ENCODE assay signal across 22 cellular contexts in genomic region chrX:112769034-112769433, GRCh38.
A peak's percentile ranks its signal among the peaks of the same experiment; 100 is the strongest.
DNase-seq lines count a peak whose midpoint lies in the region; ATAC-seq, FAIRE-seq and TF ChIP-seq lines count a peak whose summit lies in the region.
"Had no signal": no experiment of that assay in that cellular context is flagged by ENCODE, and none has a peak within 500 bp of the region (broad histone marks: within the 10 kb centered on the region; RNA-seq: fewer than 3 reads in every experiment).

No MANE protein-coding gene starts in this region.

- no peak overlapping the region for H2BK120ac ChIP-seq in neuronal stem cell (ENCODE audit: low read depth, low read length)

- no peak overlapping the region for H3K4me2 ChIP-seq in astrocyte (ENCODE audit: low read length)
- H3K4me2 ChIP-seq in neuronal stem cell (ENCODE audit: insufficient read depth, low read length, poor library complexity, severe bottlenecking): no peak overlapping the region
- H3K4me2 ChIP-seq: GM23338 had no signal

- no peak overlapping the region for H3K4ac ChIP-seq in neuronal stem cell (ENCODE audit: low read length)

- no peaks in the 10 kb centered on the region for H3K36me3 ChIP-seq in astrocyte (ENCODE audit: insufficient read depth, low read length)
- no peaks in the 10 kb centered on the region for H3K36me3 ChIP-seq in neuronal stem cell (replicated peaks in 1 of 2; ENCODE audit: control insufficient read depth in 2 of 2, insufficient read depth in 2 of 2, low read length in 2 of 2)
- H3K36me3 ChIP-seq: BE2C had no signal

- DNase-seq in AG08395 (ENCODE audit: low spot score): peak; percentile 47
- DNase-seq in GM04504 (ENCODE audit: low read depth): peak; percentile 60
- peak; percentile 46 for DNase-seq in astrocyte (ENCODE audit: low read depth)
- peak; percentile 40 for DNase-seq in myocyte (ENCODE audit: low read depth)
- DNase-seq in activated CD8-positive, alpha-beta T cell treated with anti-CD3 and anti-CD28 coated beads, Interleukin-2, amount 10 ng/mL, durations not matched to agents 7 days and 5 days: no peak
- DNase-seq in SW 1271 (lab: John Stamatoyannopoulos, UW): no peak
- no peak for DNase-seq in neuronal stem cell (ENCODE audit: low spot score)
- no peak for DNase-seq in foreskin keratinocyte
- DNase-seq: BE2C; CD8-positive, alpha-beta T cell; DMS79; Karpas-422; NCI-H1105; NCI-H1694; NCI-H2107; NCI-H226; NCI-H526; SHP77 had no signal

- no peak for ATAC-seq in activated CD8-positive, alpha-beta T cell treated with anti-CD3 and anti-CD28 coated beads, Interleukin-2, amount 10 ng/mL, durations not matched to agents 7 days and 5 days
- no peak for ATAC-seq in foreskin keratinocyte
- ATAC-seq: CD8-positive, alpha-beta T cell; GM23338; SK-N-SH treated with all-trans-retinoic acid at 6 μM for 48 hours had no signal

- no peaks in the 10 kb centered on the region for H3K79me2 ChIP-seq in astrocyte (ENCODE audit: insufficient read depth, low read length)

- H3K27me3 Mint-ChIP-seq in astrocyte (ENCODE audit: low read depth, unreplicated experiment): peaks cover 2% of the 10 kb centered on the region
- H3K27me3 Mint-ChIP-seq in activated CD8-positive, alpha-beta T cell treated with anti-CD3 and anti-CD28 coated beads, Interleukin-2, amount 10 ng/mL, durations not matched to agents 7 days and 5 days (ENCODE audit: low read depth): no peaks in the 10 kb centered on the region

- CTCF ChIA-PET in activated CD8-positive, alpha-beta T cell treated with anti-CD3 and anti-CD28 coated beads, Interleukin-2, amount 10 ng/mL, durations not matched to agents 7 days and 5 days (lab: Charles Lee): no interaction called here

- no peak overlapping the region for H3K14ac ChIP-seq in neuronal stem cell (ENCODE audit: low read length)

- H3K27ac Mint-ChIP-seq in astrocyte (ENCODE audit: unreplicated experiment): no peak overlapping the region
- H3K27ac Mint-ChIP-seq in activated CD8-positive, alpha-beta T cell treated with anti-CD3 and anti-CD28 coated beads, Interleukin-2, amount 10 ng/mL, durations not matched to agents 7 days and 5 days: no peak overlapping the region
- H3K27ac Mint-ChIP-seq: CD8-positive, alpha-beta T cell; GM23338 had no signal

- H3K4me3 ChIP-seq in astrocyte (ENCODE audit: insufficient read depth, low read depth, low read length) (no peak overlapping the region), neuronal stem cell (ENCODE audit: low read length in 2 of 2) (no peak overlapping the region)
- H3K4me3 ChIP-seq: GM23338 had no signal

- no peaks in the 10 kb centered on the region for H4K20me1 ChIP-seq in astrocyte (ENCODE audit: insufficient read depth, low read length)

- H3K27me3 ChIP-seq in astrocyte (ENCODE audit: insufficient read depth, low read length): no peaks in the 10 kb centered on the region
- no peaks in the 10 kb centered on the region for H3K27me3 ChIP-seq in neuronal stem cell (ENCODE audit: control insufficient read depth in 3 of 3, insufficient read depth in 3 of 3, low read depth in 1 of 3, low read length in 3 of 3)
- H3K27me3 ChIP-seq in foreskin keratinocyte: no peaks in the 10 kb centered on the region
- H3K27me3 ChIP-seq: BE2C had no signal

- H4K91ac ChIP-seq in neuronal stem cell (ENCODE audit: low read depth, low read length, poor library complexity): no peak overlapping the region

- H2BK5ac ChIP-seq in neuronal stem cell (ENCODE audit: low read length): no peak overlapping the region

- POLR2A ChIA-PET in activated CD8-positive, alpha-beta T cell treated with anti-CD3 and anti-CD28 coated beads, Interleukin-2, amount 10 ng/mL, durations not matched to agents 7 days and 5 days (lab: Charles Lee): no interaction called here

- WGBS in neuronal stem cell (ENCODE audit: extremely low coverage in 2 of 2, insufficient read length in 2 of 2, insufficient replicate concordance in 1 of 2), 2 donors: no CpG with 5 or more reads among the region's 3 CpGs

- H3K9me3 ChIP-seq in astrocyte (ENCODE audit: insufficient read depth, low read depth, low read length) (no peaks in the 10 kb centered on the region), neuronal stem cell (replicated peaks in 1 of 2; ENCODE audit: control insufficient read depth in 2 of 2, insufficient read depth in 1 of 2, low read depth in 1 of 2, low read length in 2 of 2) (no peaks in the 10 kb centered on the region)
- H3K9me3 ChIP-seq: BE2C had no signal

- H3K4me1 Mint-ChIP-seq in astrocyte (ENCODE audit: low read depth, unreplicated experiment): no peaks in the 10 kb centered on the region
- no peaks in the 10 kb centered on the region for H3K4me1 Mint-ChIP-seq in activated CD8-positive, alpha-beta T cell treated with anti-CD3 and anti-CD28 coated beads, Interleukin-2, amount 10 ng/mL, durations not matched to agents 7 days and 5 days (ENCODE audit: low read depth)
- H3K4me1 Mint-ChIP-seq: GM23338 had no signal

- no peak overlapping the region for H2BK15ac ChIP-seq in neuronal stem cell (ENCODE audit: low read length)

- peak; percentile 89 for FAIRE-seq in astrocyte (lab: Jason Lieb, UNC)
- FAIRE-seq: A204.1, D721Med had no signal

- H3K18ac ChIP-seq in neuronal stem cell (ENCODE audit: low read length): no peak overlapping the region

- no peak overlapping the region for H3K27ac ChIP-seq in astrocyte (ENCODE audit: low read depth, low read length)
- no peak overlapping the region for H3K27ac ChIP-seq in neuronal stem cell (replicated peaks; ENCODE audit: low read length)
- H3K27ac ChIP-seq in foreskin keratinocyte: no peak overlapping the region

- no peak overlapping the region for H2AK5ac ChIP-seq in neuronal stem cell (ENCODE audit: low read depth, low read length)

- TF ChIP-seq CTCF in astrocyte (IDR thresholded peaks at IDR 0.05; ENCODE audit: insufficient read depth, low read depth, low read length) (no peak), foreskin keratinocyte (conservative IDR thresholded peaks at IDR 0.05) (no peak)

- no peak overlapping the region for H4K8ac ChIP-seq in neuronal stem cell (ENCODE audit: low read depth, low read length)

- no peaks in the 10 kb centered on the region for H3K9me3 Mint-ChIP-seq in astrocyte (ENCODE audit: unreplicated experiment)
- no peaks in the 10 kb centered on the region for H3K9me3 Mint-ChIP-seq in activated CD8-positive, alpha-beta T cell treated with anti-CD3 and anti-CD28 coated beads, Interleukin-2, amount 10 ng/mL, durations not matched to agents 7 days and 5 days (ENCODE audit: insufficient read depth)
- H3K9me3 Mint-ChIP-seq: CD8-positive, alpha-beta T cell; GM23338 had no signal

- peaks cover 2% of the 10 kb centered on the region for H3K79me1 ChIP-seq in neuronal stem cell (ENCODE audit: low read depth, low read length)

- no peak overlapping the region for H3K23ac ChIP-seq in neuronal stem cell (ENCODE audit: low read depth, low read length, poor library complexity)

- H3K4me3 Mint-ChIP-seq in astrocyte (ENCODE audit: unreplicated experiment): no peak overlapping the region
- no peak overlapping the region for H3K4me3 Mint-ChIP-seq in activated CD8-positive, alpha-beta T cell treated with anti-CD3 and anti-CD28 coated beads, Interleukin-2, amount 10 ng/mL, durations not matched to agents 7 days and 5 days
- H3K4me3 Mint-ChIP-seq: CD8-positive, alpha-beta T cell; GM23338 had no signal

- no peak overlapping the region for H2BK12ac ChIP-seq in neuronal stem cell (ENCODE audit: low read length)

- H3K36me3 Mint-ChIP-seq in astrocyte (ENCODE audit: low read depth, unreplicated experiment): no peaks in the 10 kb centered on the region
- no peaks in the 10 kb centered on the region for H3K36me3 Mint-ChIP-seq in activated CD8-positive, alpha-beta T cell treated with anti-CD3 and anti-CD28 coated beads, Interleukin-2, amount 10 ng/mL, durations not matched to agents 7 days and 5 days (ENCODE audit: low read depth)
- H3K36me3 Mint-ChIP-seq: CD8-positive, alpha-beta T cell had no signal

- H3K4me1 ChIP-seq in astrocyte (ENCODE audit: insufficient read depth, low read length): no peaks in the 10 kb centered on the region
- H3K4me1 ChIP-seq in neuronal stem cell (ENCODE audit: control insufficient read depth in 2 of 2, insufficient read depth in 1 of 2, low read depth in 1 of 2, low read length in 2 of 2): no peaks in the 10 kb centered on the region
- H3K4me1 ChIP-seq in foreskin keratinocyte: no peaks in the 10 kb centered on the region
- H3K4me1 ChIP-seq: BE2C had no signal

- H3K9ac ChIP-seq in astrocyte (ENCODE audit: low read length) (no peak overlapping the region), neuronal stem cell (ENCODE audit: low read depth, low read length, poor library complexity) (no peak overlapping the region)

- H2AFZ ChIP-seq in astrocyte (ENCODE audit: low read depth, low read length) (no peak overlapping the region), neuronal stem cell (ENCODE audit: low read length) (no peak overlapping the region)
- H2AFZ ChIP-seq: GM23338 had no signal

Comparison
In these comparisons a context has a peak if more than half of its experiments do, and no peak if none do; other contexts are left out.
1. DNase-seq: peak in AG08395 (single experiment), GM04504 (single experiment), astrocyte (single experiment) and myocyte (single experiment); none in activated CD8-positive, alpha-beta T cell treated with anti-CD3 and anti-CD28 coated beads, Interleukin-2, amount 10 ng/mL, durations not matched to agents 7 days and 5 days (single experiment), SW 1271 (0 of 2), neuronal stem cell (single experiment) and foreskin keratinocyte (0 of 2).